Comparison of ENCODE assay signal across 8 cellular contexts in the genomic region with DNA sequence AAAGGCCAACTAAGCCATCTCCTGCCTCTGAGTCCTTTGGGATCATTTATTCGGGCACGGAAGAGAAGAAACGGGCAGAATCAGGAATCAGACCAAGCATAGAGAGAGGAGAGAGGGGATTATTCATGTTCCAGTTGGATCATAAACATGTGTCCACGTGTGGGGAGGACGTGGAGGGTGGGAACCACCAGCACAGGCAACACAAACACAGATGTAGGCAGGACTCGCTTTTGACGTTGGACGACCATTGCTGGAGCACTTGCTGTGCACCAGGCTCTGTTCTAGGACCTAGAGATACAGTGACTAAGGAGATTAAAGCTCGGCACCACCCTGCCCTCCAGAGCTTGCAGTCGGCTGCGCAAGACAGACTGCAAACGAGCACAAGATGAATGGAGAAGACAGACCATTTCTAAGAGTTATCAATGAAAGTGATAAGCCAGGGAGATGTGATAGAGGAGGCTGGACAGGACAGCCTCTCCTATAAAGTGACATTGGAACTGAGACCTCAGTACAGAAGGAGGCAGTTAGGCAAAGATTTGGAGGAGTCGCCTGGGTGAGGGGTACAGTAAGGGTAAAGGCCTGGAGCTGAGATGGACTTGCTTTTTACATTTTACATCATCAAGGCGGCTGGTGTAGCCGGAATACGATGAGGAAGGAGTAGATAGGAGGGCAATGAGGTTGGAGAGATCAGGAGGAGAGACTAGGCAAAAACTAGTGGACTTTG. TPM values are rescaled to one million over a fixed set of nuclear protein-coding genes. Genes with fewer than 3 reads are reported as not detected.
A peak's percentile ranks its signal among the peaks of the same experiment; 100 is the strongest.
DNase-seq lines count a peak whose midpoint lies in the region; ATAC-seq and TF ChIP-seq lines count a peak whose summit lies in the region.

No MANE protein-coding gene starts in this region.

- peak overlapping the region; percentile 82 to 90 for H3K4me3 Mint-ChIP-seq in CD14-positive monocyte

- H3K4me3 ChIP-seq in Jurkat, Clone E6-1 (ENCODE audit: low read length): peak overlapping the region; percentile 74
- peak overlapping the region in 2 of 3 donors; percentile 55 to 76 for H3K4me3 ChIP-seq in breast epithelium
- peak overlapping the region; percentile 43 for H3K4me3 ChIP-seq in mucosa of stomach (ENCODE audit: low read length)

- TF ChIP-seq POLR2A in breast epithelium (IDR thresholded peaks at IDR 0.05): no peak

- TF ChIP-seq CTCF in CD14-positive monocyte (IDR thresholded peaks at IDR 0.05) (no peak), breast epithelium (IDR thresholded peaks at IDR 0.05) (no peak)

- intact Hi-C loops in CD14-positive monocyte (cut with micrococcal nuclease) (loop anchor here (5.0 to 10.0 kb wide), 2 partner anchors 41 to 252 kb away; no protein-coding TSS in a partner anchor), breast epithelium (cut with DNase I; ENCODE audit: low total_unique reads) (no loop called here)

- H3K9me3 Mint-ChIP-seq in CD14-positive monocyte: peaks cover 0 to 4% (median 1%) of the 10 kb centered on the region in 7 donors

- peak overlapping the region in 6 of 7 donors; percentile 14 to 86 (median 78) for H3K27ac Mint-ChIP-seq in CD14-positive monocyte

- H3K9ac ChIP-seq in mucosa of stomach (ENCODE audit: low read length): peak overlapping the region; percentile 78

- no peaks in the 10 kb centered on the region for H3K9me3 ChIP-seq in breast epithelium
- no peaks in the 10 kb centered on the region for H3K9me3 ChIP-seq in mucosa of stomach (ENCODE audit: control insufficient read depth, low read length)

- H3K4me1 ChIP-seq in breast epithelium (no peaks in the 10 kb centered on the region), mucosa of stomach (ENCODE audit: control insufficient read depth, insufficient read depth, low read length) (peaks cover 16% of the 10 kb centered on the region)

- H3K27me3 ChIP-seq in breast epithelium (no peaks in the 10 kb centered on the region), mucosa of stomach (ENCODE audit: control insufficient read depth, insufficient read depth, low read length) (no peaks in the 10 kb centered on the region)

- peaks cover 12 to 17% (median 15%) of the 10 kb centered on the region in 3 donors for H3K27me3 Mint-ChIP-seq in CD14-positive monocyte (ENCODE audit: low read depth in 3 of 3)

- no peaks in the 10 kb centered on the region for H3K36me3 Mint-ChIP-seq in CD14-positive monocyte

- DNase-seq in CD14-positive monocyte (ENCODE audit: low spot score) (no peak), breast epithelium (ENCODE audit: low spot score in 2 of 2) (no peak), NCI-H1417 treated with DMSO at 0.1 percent for 48 hours (lab: John Stamatoyannopoulos, UW) (no peak)
- no peak for DNase-seq in Jurkat, Clone E6-1 (ENCODE audit: low read depth, low spot score)
- no peak for DNase-seq in activated effector memory CD4-positive, alpha-beta T cell treated with Interleukin-2 at 50 U/mL for 16 hours

- ATAC-seq in HG02885 (IDR thresholded peaks at IDR 0.05; ENCODE audit: poor library complexity, unreplicated experiment) (no peak), GM18498 (IDR thresholded peaks at IDR 0.05; ENCODE audit: unreplicated experiment) (no peak)

- no peaks in the 10 kb centered on the region for H3K36me3 ChIP-seq in breast epithelium
- no peaks in the 10 kb centered on the region for H3K36me3 ChIP-seq in mucosa of stomach (ENCODE audit: control insufficient read depth, insufficient read depth, low read length)

- H3K27ac ChIP-seq in breast epithelium: peak overlapping the region; percentile 82 to 96

- peaks cover 34% of the 10 kb centered on the region for H3K4me1 Mint-ChIP-seq in CD14-positive monocyte

RNA-seq across cellular contexts. Expression of a gene that starts 0.7 kb away (rescaled TPM):
- not detected for polyA plus RNA-seq in CD14-positive monocyte
- 15.7 TPM for polyA plus RNA-seq in Jurkat, Clone E6-1 (2012; ENCODE audit: insufficient read depth, insufficient read length)
- total RNA-seq in breast epithelium: 10 to 100 TPM in 2 of 3 donors, under 1 TPM in 1; 0.96 to 38.2 (median 18.4) TPM

RNA-seq across cellular contexts. Expression of a gene that starts 6.0 kb away (rescaled TPM):
- 10 to 100 TPM; 21.3 to 30.2 TPM for polyA plus RNA-seq in CD14-positive monocyte
- polyA plus RNA-seq in Jurkat, Clone E6-1 (2012; ENCODE audit: insufficient read depth, insufficient read length): 91.5 TPM
- 10 to 100 TPM in 1 of 3 donors, 1 to 10 TPM in 2; 6.6 to 10.2 (median 8.5) TPM for total RNA-seq in breast epithelium

RNA-seq across cellular contexts. Expression of a gene that starts 27.0 kb away (rescaled TPM):
- 1 to 10 TPM; 1.5 to 1.9 TPM for polyA plus RNA-seq in CD14-positive monocyte
- 5.0 TPM for polyA plus RNA-seq in Jurkat, Clone E6-1 (2012; ENCODE audit: insufficient read depth, insufficient read length)
- total RNA-seq in breast epithelium: 10 to 100 TPM; 56.9 to 98.1 (median 87.5) TPM

RNA-seq across cellular contexts. Expression of a gene that starts 29.1 kb away (rescaled TPM):
- polyA plus RNA-seq in CD14-positive monocyte: 100 to 1,000 TPM; 129 to 147 TPM
- polyA plus RNA-seq in Jurkat, Clone E6-1 (2012; ENCODE audit: insufficient read depth, insufficient read length): 78.2 TPM
- 10 to 100 TPM; 62.9 to 98.1 (median 78.0) TPM for total RNA-seq in breast epithelium

RNA-seq across cellular contexts. Expression of a gene that starts 46.1 kb away (rescaled TPM):
- polyA plus RNA-seq in CD14-positive monocyte: 1 to 10 TPM; 2.4 to 3.2 TPM
- not detected for polyA plus RNA-seq in Jurkat, Clone E6-1 (2012; ENCODE audit: insufficient read depth, insufficient read length)
- 1,000 to 10,000 TPM in 2 of 3 donors, 100 to 1,000 TPM in 1; 856 to 1,298 (median 1,115) TPM for total RNA-seq in breast epithelium
